In genomic region chr6:16523550-16524379, GRCh38 we compare ENCODE assay signal across 14 cellular contexts.
DNase-seq lines count a peak whose midpoint lies in the region; ATAC-seq, FAIRE-seq and TF ChIP-seq lines count a peak whose summit lies in the region.
"Had no signal": no experiment of that assay in that cellular context is flagged by ENCODE, and none has a peak within 500 bp of the region (broad histone marks: within the 10 kb centered on the region; RNA-seq: fewer than 3 reads in every experiment).

No MANE protein-coding gene starts in this region.

- H3K36me3 ChIP-seq in heart left ventricle, result peaks cover 0 to 25% (median 12%) of the 10 kb centered on the region in 9 donors

- TF ChIP-seq POLR2A in heart left ventricle (IDR thresholded peaks at IDR 0.05), result no peak

- peaks cover 3% of the 10 kb centered on the region for H3K9me3 Mint-ChIP-seq in activated CD4-positive, alpha-beta T cell treated with anti-CD3 and anti-CD28 coated beads for 36 hours (ENCODE audit: low read depth)
- H3K9me3 Mint-ChIP-seq in activated T-helper 1 cell treated with anti-CD3 and anti-CD28 coated beads, Interleukin-12 subunit alpha, Interleukin-12 subunit beta, Interleukin-2, Interleukin-4 antibody, amounts not matched to agents 30 ng/mL and 10 ng/mL and 1 ng/mL, durations not matched to agents 14 hours and 24 hours and 36 hours, result no peaks in the 10 kb centered on the region
- H3K9me3 Mint-ChIP-seq: GM23338 had no signal

- no peak overlapping the region for H3K4me3 ChIP-seq in heart left ventricle
- H3K4me3 ChIP-seq: GM23338, stomach had no signal

- H3K9me3 ChIP-seq in heart left ventricle, result no peaks in the 10 kb centered on the region
- H3K9me3 ChIP-seq: stomach had no signal

- no peaks in the 10 kb centered on the region for H3K27me3 ChIP-seq in heart left ventricle
- H3K27me3 ChIP-seq: stomach had no signal

- H3K27me3 Mint-ChIP-seq in activated CD4-positive, alpha-beta T cell treated with anti-CD3 and anti-CD28 coated beads for 36 hours, result no peaks in the 10 kb centered on the region
- no peaks in the 10 kb centered on the region for H3K27me3 Mint-ChIP-seq in activated T-helper 1 cell treated with anti-CD3 and anti-CD28 coated beads, Interleukin-12 subunit alpha, Interleukin-12 subunit beta, Interleukin-2, Interleukin-4 antibody, amounts not matched to agents 30 ng/mL and 10 ng/mL and 1 ng/mL, durations not matched to agents 14 hours and 24 hours and 36 hours (ENCODE audit: insufficient read depth)

- 36 to 49% (median 45%) methylated on average over 10 of the region's 10 CpGs for WGBS in heart left ventricle, 4 donors

- H3K4me1 Mint-ChIP-seq in activated CD4-positive, alpha-beta T cell treated with anti-CD3 and anti-CD28 coated beads for 36 hours, result peaks cover 16% of the 10 kb centered on the region
- peaks cover 51% of the 10 kb centered on the region for H3K4me1 Mint-ChIP-seq in activated T-helper 1 cell treated with anti-CD3 and anti-CD28 coated beads, Interleukin-12 subunit alpha, Interleukin-12 subunit beta, Interleukin-2, Interleukin-4 antibody, amounts not matched to agents 30 ng/mL and 10 ng/mL and 1 ng/mL, durations not matched to agents 14 hours and 24 hours and 36 hours (ENCODE audit: low read depth)

- intact Hi-C loops in activated CD4-positive, alpha-beta T cell treated with anti-CD3 and anti-CD28 coated beads for 36 hours (cut with DNase I, micrococcal nuclease), result no loop called here
- intact Hi-C loops in activated T-helper 1 cell treated with anti-CD3 and anti-CD28 coated beads, Interleukin-12 subunit alpha, Interleukin-12 subunit beta, Interleukin-2, Interleukin-4 antibody, amounts not matched to agents 30 ng/mL and 10 ng/mL and 1 ng/mL, durations not matched to agents 14 hours and 24 hours and 36 hours (cut with micrococcal nuclease), result loop anchor here (1.0 kb wide), 2 partner anchors 10 to 11 kb away; no protein-coding TSS in a partner anchor
- intact Hi-C loops in heart left ventricle (cut with DNase I), result no loop called here

- peak overlapping the region in 3 of 12 donors; percentile 1 to 28 (median 20) for H3K27ac ChIP-seq in heart left ventricle
- H3K27ac ChIP-seq: stomach had no signal

- H3K27ac Mint-ChIP-seq in activated CD4-positive, alpha-beta T cell treated with anti-CD3 and anti-CD28 coated beads for 36 hours, result no peak overlapping the region
- peak overlapping the region; percentile 75 for H3K27ac Mint-ChIP-seq in activated T-helper 1 cell treated with anti-CD3 and anti-CD28 coated beads, Interleukin-12 subunit alpha, Interleukin-12 subunit beta, Interleukin-2, Interleukin-4 antibody, amounts not matched to agents 30 ng/mL and 10 ng/mL and 1 ng/mL, durations not matched to agents 14 hours and 24 hours and 36 hours
- H3K27ac Mint-ChIP-seq: GM23338 had no signal

- FAIRE-seq in urothelium cell line (lab: Jason Lieb, UNC), result no peak
- FAIRE-seq: A204.1 had no signal

- DNase-seq in activated CD4-positive, alpha-beta T cell treated with anti-CD3 and anti-CD28 coated beads for 36 hours, result no peak
- DNase-seq in activated CD4-positive, alpha-beta T cell treated with anti-CD3 and anti-CD28 coated beads, Interleukin-2, amount 50 U/mL, for 1 hour, result no peak
- no peak for DNase-seq in activated T-helper 1 cell treated with anti-CD3 and anti-CD28 coated beads, Interleukin-12 subunit alpha, Interleukin-12 subunit beta, Interleukin-2, Interleukin-4 antibody, amounts not matched to agents 30 ng/mL and 10 ng/mL and 1 ng/mL, durations not matched to agents 14 hours and 24 hours and 36 hours (ENCODE audit: low spot score)
- peak in 4 of 5 donors; percentile 33 to 51 (median 38) for DNase-seq in heart left ventricle
- DNase-seq in stromal cell of bone marrow (ENCODE audit: low read depth), result peak; percentile 53
- no peak for DNase-seq in UCSD-AML1 (lab: John Stamatoyannopoulos, UW; ENCODE audit: unreplicated experiment)
- DNase-seq in OCI-M1 (lab: John Stamatoyannopoulos, UW), result no peak
- DNase-seq in urothelium cell line (ENCODE audit: low spot score), result no peak
- DNase-seq: central memory CD4-positive, alpha-beta T cell; NCI-H1092; stomach; SW 1271 had no signal

- peaks cover 0 to 24% (median 11%) of the 10 kb centered on the region in 12 donors for H3K4me1 ChIP-seq in heart left ventricle

- TF ChIP-seq CTCF in heart left ventricle (IDR thresholded peaks at IDR 0.05), result no peak

- H3K36me3 Mint-ChIP-seq in activated CD4-positive, alpha-beta T cell treated with anti-CD3 and anti-CD28 coated beads for 36 hours (ENCODE audit: low read depth), result peaks cover 28% of the 10 kb centered on the region
- peaks cover 42% of the 10 kb centered on the region for H3K36me3 Mint-ChIP-seq in activated T-helper 1 cell treated with anti-CD3 and anti-CD28 coated beads, Interleukin-12 subunit alpha, Interleukin-12 subunit beta, Interleukin-2, Interleukin-4 antibody, amounts not matched to agents 30 ng/mL and 10 ng/mL and 1 ng/mL, durations not matched to agents 14 hours and 24 hours and 36 hours (ENCODE audit: low read depth)

- CTCF ChIA-PET in activated CD4-positive, alpha-beta T cell treated with anti-CD3 and anti-CD28 coated beads for 36 hours (lab: Charles Lee), result interaction anchor here (1.0 to 1.6 kb wide), 3 partner anchors 10 to 20 kb away, joined by 3 to 6 read pairs (median 3); no protein-coding TSS in a partner anchor

- no peak overlapping the region for H3K4me3 Mint-ChIP-seq in activated CD4-positive, alpha-beta T cell treated with anti-CD3 and anti-CD28 coated beads for 36 hours
- no peak overlapping the region for H3K4me3 Mint-ChIP-seq in activated T-helper 1 cell treated with anti-CD3 and anti-CD28 coated beads, Interleukin-12 subunit alpha, Interleukin-12 subunit beta, Interleukin-2, Interleukin-4 antibody, amounts not matched to agents 30 ng/mL and 10 ng/mL and 1 ng/mL, durations not matched to agents 14 hours and 24 hours and 36 hours
- H3K4me3 Mint-ChIP-seq: GM23338 had no signal

- POLR2A ChIA-PET in activated CD4-positive, alpha-beta T cell treated with anti-CD3 and anti-CD28 coated beads for 36 hours (lab: Charles Lee), result no interaction called here

- peak; percentile 51 for ATAC-seq in activated CD4-positive, alpha-beta T cell treated with anti-CD3 and anti-CD28 coated beads for 36 hours
- peak; percentile 68 to 86 (median 81) for ATAC-seq in heart left ventricle
- ATAC-seq: GM23338 had no signal

Comparison
In these comparisons a context has a peak if more than half of its experiments do, and no peak if none do; other contexts are left out.
1. DNase-seq: peak in heart left ventricle (4 of 5) and stromal cell of bone marrow (single experiment); none in activated CD4-positive, alpha-beta T cell treated with anti-CD3 and anti-CD28 coated beads for 36 hours (single experiment), activated CD4-positive, alpha-beta T cell treated with anti-CD3 and anti-CD28 coated beads, Interleukin-2, amount 50 U/mL, for 1 hour (single experiment), activated T-helper 1 cell treated with anti-CD3 and anti-CD28 coated beads, Interleukin-12 subunit alpha, Interleukin-12 subunit beta, Interleukin-2, Interleukin-4 antibody, amounts not matched to agents 30 ng/mL and 10 ng/mL and 1 ng/mL, durations not matched to agents 14 hours and 24 hours and 36 hours (single experiment), UCSD-AML1 (single experiment), OCI-M1 (single experiment) and urothelium cell line (single experiment).